1 cellular context compared by ENCODE assay signal in the genomic region with DNA sequence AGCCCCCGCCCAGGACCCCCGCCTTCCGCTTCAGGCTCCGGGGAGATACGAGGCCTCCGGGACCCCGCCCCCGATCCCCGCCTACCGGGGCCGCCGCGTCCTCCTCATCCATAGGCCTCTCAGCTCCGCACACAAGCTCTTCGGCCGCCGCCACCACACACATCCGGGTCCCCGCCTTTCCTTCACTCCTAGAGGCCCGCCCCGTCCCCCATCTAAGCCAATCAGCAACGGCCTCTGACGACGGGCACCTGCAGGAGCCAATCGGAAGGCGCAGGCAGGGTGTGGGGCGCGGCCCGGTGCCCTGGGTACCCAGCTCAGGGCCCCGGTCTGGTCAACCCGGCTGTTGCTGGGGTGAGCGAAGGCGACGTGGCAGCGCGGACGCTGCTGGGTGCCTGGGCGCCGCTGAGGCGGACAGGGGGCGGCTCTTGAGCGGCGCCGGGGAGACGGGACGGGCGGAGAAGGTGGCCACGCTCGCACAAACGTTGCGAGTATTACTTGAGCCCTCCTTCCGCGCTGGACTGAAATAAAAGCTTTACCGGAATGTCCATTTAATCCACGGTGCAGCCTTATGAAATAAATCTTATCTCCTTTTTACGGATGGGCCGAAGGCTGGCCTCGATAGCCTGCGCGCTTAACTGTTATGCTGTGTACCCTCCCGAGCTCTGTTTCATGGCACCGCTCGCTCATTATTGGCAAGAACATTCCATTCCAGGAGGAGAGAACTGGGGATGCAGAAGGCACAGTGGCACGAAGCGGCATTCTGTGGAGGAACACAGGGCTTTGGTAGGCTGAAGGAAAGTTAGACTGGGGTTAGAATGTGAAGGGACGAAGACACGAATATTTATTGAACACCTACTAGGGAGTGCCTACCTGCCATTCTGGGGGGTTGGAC.
TF ChIP-seq lines count a peak whose summit lies in the region.

A gene with protein sequence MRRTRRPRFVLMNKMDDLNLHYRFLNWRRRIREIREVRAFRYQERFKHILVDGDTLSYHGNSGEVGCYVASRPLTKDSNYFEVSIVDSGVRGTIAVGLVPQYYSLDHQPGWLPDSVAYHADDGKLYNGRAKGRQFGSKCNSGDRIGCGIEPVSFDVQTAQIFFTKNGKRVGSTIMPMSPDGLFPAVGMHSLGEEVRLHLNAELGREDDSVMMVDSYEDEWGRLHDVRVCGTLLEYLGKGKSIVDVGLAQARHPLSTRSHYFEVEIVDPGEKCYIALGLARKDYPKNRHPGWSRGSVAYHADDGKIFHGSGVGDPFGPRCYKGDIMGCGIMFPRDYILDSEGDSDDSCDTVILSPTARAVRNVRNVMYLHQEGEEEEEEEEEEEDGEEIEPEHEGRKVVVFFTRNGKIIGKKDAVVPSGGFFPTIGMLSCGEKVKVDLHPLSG (minus strand): TSS at position 165 of the 892 bp plus-strand sequence. CDS start 57 bp downstream, at position 108.

TF ChIP-seq in K562, 482 proteins besides CTCF, POLR2A, EP300 and RAD21 (continued from another document):
- 0 out of 2 replicates have a peak, but pooled peaks have one; percentile 19 for TF ChIP-seq HCFC1 (IDR thresholded peaks at IDR 0.05; ENCODE audit: low read depth, low read length)
